In the genomic region with DNA sequence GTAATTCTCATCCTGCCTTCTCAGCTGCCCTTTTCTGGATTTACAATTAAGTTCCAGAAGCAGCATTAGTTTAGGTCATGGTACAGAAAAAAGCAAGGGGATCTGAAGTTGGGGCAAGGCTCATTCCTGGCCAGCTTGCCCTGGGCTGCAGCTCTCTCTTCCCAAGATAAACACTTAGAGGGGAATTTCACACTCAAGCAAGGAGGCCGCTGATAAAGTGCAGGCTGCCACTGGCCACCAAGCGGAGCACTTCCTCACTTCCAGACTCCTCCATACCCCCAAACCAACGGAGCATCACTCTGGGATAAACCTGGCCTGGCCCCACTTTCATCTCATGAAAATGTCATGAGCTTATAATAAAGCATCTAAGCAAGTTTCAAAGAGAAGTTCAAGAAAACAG, we compare ENCODE assay signal across 2 cellular contexts.
TF ChIP-seq lines count a peak whose summit lies in the region.

No MANE protein-coding gene starts in this region.

TF ChIP-seq in GM23338, 12 proteins besides CTCF, POLR2A, EP300 and RAD21 (continues in another document):
- TF ChIP-seq ZNF331 (CRISPR knock-in tag; IDR thresholded peaks at IDR 0.05; ENCODE audit: low read depth) (no peak), EZH2phosphoT487 (IDR thresholded peaks at IDR 0.05; ENCODE audit: unreplicated experiment) (no peak), CREB1 (CRISPR knock-in tag; IDR thresholded peaks at IDR 0.05; ENCODE audit: low read depth) (no peak), EZH2 (IDR thresholded peaks at IDR 0.05; ENCODE audit: low read depth, unreplicated experiment) (no peak), STAT1 (IDR thresholded peaks at IDR 0.05; ENCODE audit: unreplicated experiment) (no peak), ZNF114 (CRISPR knock-in tag; IDR thresholded peaks at IDR 0.05) (no peak), POLR2AphosphoS5 (IDR thresholded peaks at IDR 0.05; ENCODE audit: low read depth) (no peak)
- TF ChIP-seq, protein P1, sequence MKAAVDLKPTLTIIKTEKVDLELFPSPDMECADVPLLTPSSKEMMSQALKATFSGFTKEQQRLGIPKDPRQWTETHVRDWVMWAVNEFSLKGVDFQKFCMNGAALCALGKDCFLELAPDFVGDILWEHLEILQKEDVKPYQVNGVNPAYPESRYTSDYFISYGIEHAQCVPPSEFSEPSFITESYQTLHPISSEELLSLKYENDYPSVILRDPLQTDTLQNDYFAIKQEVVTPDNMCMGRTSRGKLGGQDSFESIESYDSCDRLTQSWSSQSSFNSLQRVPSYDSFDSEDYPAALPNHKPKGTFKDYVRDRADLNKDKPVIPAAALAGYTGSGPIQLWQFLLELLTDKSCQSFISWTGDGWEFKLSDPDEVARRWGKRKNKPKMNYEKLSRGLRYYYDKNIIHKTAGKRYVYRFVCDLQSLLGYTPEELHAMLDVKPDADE (IDR thresholded peaks at IDR 0.05): no peak
- TF ChIP-seq, protein P2, sequence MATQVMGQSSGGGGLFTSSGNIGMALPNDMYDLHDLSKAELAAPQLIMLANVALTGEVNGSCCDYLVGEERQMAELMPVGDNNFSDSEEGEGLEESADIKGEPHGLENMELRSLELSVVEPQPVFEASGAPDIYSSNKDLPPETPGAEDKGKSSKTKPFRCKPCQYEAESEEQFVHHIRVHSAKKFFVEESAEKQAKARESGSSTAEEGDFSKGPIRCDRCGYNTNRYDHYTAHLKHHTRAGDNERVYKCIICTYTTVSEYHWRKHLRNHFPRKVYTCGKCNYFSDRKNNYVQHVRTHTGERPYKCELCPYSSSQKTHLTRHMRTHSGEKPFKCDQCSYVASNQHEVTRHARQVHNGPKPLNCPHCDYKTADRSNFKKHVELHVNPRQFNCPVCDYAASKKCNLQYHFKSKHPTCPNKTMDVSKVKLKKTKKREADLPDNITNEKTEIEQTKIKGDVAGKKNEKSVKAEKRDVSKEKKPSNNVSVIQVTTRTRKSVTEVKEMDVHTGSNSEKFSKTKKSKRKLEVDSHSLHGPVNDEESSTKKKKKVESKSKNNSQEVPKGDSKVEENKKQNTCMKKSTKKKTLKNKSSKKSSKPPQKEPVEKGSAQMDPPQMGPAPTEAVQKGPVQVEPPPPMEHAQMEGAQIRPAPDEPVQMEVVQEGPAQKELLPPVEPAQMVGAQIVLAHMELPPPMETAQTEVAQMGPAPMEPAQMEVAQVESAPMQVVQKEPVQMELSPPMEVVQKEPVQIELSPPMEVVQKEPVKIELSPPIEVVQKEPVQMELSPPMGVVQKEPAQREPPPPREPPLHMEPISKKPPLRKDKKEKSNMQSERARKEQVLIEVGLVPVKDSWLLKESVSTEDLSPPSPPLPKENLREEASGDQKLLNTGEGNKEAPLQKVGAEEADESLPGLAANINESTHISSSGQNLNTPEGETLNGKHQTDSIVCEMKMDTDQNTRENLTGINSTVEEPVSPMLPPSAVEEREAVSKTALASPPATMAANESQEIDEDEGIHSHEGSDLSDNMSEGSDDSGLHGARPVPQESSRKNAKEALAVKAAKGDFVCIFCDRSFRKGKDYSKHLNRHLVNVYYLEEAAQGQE (IDR thresholded peaks at IDR 0.05; ENCODE audit: unreplicated experiment): no peak
- TF ChIP-seq, protein P3, sequence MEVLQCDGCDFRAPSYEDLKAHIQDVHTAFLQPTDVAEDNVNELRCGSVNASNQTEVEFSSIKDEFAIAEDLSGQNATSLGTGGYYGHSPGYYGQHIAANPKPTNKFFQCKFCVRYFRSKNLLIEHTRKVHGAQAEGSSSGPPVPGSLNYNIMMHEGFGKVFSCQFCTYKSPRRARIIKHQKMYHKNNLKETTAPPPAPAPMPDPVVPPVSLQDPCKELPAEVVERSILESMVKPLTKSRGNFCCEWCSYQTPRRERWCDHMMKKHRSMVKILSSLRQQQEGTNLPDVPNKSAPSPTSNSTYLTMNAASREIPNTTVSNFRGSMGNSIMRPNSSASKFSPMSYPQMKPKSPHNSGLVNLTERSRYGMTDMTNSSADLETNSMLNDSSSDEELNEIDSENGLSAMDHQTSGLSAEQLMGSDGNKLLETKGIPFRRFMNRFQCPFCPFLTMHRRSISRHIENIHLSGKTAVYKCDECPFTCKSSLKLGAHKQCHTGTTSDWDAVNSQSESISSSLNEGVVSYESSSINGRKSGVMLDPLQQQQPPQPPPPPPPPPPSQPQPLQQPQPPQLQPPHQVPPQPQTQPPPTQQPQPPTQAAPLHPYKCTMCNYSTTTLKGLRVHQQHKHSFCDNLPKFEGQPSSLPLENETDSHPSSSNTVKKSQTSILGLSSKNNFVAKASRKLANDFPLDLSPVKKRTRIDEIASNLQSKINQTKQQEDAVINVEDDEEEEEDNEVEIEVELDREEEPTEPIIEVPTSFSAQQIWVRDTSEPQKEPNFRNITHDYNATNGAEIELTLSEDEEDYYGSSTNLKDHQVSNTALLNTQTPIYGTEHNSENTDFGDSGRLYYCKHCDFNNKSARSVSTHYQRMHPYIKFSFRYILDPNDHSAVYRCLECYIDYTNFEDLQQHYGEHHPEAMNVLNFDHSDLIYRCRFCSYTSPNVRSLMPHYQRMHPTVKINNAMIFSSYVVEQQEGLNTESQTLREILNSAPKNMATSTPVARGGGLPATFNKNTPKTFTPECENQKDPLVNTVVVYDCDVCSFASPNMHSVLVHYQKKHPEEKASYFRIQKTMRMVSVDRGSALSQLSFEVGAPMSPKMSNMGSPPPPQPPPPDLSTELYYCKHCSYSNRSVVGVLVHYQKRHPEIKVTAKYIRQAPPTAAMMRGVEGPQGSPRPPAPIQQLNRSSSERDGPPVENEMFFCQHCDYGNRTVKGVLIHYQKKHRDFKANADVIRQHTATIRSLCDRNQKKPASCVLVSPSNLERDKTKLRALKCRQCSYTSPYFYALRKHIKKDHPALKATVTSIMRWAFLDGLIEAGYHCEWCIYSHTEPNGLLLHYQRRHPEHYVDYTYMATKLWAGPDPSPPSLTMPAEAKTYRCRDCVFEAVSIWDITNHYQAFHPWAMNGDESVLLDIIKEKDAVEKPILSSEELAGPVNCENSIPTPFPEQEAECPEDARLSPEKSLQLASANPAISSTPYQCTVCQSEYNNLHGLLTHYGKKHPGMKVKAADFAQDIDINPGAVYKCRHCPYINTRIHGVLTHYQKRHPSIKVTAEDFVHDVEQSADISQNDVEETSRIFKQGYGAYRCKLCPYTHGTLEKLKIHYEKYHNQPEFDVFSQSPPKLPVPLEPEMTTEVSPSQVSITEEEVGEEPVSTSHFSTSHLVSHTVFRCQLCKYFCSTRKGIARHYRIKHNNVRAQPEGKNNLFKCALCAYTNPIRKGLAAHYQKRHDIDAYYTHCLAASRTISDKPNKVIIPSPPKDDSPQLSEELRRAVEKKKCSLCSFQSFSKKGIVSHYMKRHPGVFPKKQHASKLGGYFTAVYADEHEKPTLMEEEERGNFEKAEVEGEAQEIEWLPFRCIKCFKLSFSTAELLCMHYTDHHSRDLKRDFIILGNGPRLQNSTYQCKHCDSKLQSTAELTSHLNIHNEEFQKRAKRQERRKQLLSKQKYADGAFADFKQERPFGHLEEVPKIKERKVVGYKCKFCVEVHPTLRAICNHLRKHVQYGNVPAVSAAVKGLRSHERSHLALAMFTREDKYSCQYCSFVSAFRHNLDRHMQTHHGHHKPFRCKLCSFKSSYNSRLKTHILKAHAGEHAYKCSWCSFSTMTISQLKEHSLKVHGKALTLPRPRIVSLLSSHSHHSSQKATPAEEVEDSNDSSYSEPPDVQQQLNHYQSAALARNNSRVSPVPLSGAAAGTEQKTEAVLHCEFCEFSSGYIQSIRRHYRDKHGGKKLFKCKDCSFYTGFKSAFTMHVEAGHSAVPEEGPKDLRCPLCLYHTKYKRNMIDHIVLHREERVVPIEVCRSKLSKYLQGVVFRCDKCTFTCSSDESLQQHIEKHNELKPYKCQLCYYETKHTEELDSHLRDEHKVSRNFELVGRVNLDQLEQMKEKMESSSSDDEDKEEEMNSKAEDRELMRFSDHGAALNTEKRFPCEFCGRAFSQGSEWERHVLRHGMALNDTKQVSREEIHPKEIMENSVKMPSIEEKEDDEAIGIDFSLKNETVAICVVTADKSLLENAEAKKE (CRISPR knock-in tag; IDR thresholded peaks at IDR 0.05): no peak

TF ChIP-seq in H1, 55 proteins besides CTCF, POLR2A, EP300 and RAD21:
- TF ChIP-seq, protein P4, sequence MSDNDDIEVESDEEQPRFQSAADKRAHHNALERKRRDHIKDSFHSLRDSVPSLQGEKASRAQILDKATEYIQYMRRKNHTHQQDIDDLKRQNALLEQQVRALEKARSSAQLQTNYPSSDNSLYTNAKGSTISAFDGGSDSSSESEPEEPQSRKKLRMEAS (IDR thresholded peaks at IDR 0.05): no peak
- TF ChIP-seq, protein P5, sequence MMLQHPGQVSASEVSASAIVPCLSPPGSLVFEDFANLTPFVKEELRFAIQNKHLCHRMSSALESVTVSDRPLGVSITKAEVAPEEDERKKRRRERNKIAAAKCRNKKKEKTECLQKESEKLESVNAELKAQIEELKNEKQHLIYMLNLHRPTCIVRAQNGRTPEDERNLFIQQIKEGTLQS (IDR thresholded peaks at IDR 0.05; ENCODE audit: insufficient read depth, low read depth, low read length): no peak
- TF ChIP-seq BACH1 (IDR thresholded peaks at IDR 0.05; ENCODE audit: low read length) (no peak), HDAC6 (IDR thresholded peaks at IDR 0.05; ENCODE audit: low read depth, low read length) (no peak), SP2 (IDR thresholded peaks at IDR 0.05; ENCODE audit: low read length) (no peak), PHF8 (conservative IDR thresholded peaks at IDR 0.05; ENCODE audit: low read depth, low read length) (no peak), BRCA1 (IDR thresholded peaks at IDR 0.05; ENCODE audit: low read depth, low read length) (no peak), RFX5 (IDR thresholded peaks at IDR 0.05; ENCODE audit: borderline replicate concordance, low read depth, low read length) (no peak), TCF12 (IDR thresholded peaks at IDR 0.05; ENCODE audit: low read depth, low read length) (no peak), CTBP2 (IDR thresholded peaks at IDR 0.05; ENCODE audit: borderline replicate concordance, insufficient read depth, insufficient read length, low read length) (no peak), SUZ12 (IDR thresholded peaks at IDR 0.05; ENCODE audit: low read length) (no peak), CEBPB (IDR thresholded peaks at IDR 0.05; ENCODE audit: low read depth, low read length) (no peak), ZNF274 (IDR thresholded peaks at IDR 0.05; ENCODE audit: borderline replicate concordance, extremely low read depth, low read length) (no peak), NANOG (IDR thresholded peaks at IDR 0.05; ENCODE audit: insufficient read depth, low read depth, low read length, poor library complexity, severe bottlenecking) (no peak), CHD2 (IDR thresholded peaks at IDR 0.05; ENCODE audit: low read length) (no peak)
- TF ChIP-seq, protein P6, sequence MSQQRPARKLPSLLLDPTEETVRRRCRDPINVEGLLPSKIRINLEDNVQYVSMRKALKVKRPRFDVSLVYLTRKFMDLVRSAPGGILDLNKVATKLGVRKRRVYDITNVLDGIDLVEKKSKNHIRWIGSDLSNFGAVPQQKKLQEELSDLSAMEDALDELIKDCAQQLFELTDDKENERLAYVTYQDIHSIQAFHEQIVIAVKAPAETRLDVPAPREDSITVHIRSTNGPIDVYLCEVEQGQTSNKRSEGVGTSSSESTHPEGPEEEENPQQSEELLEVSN (IDR thresholded peaks at IDR 0.05): no peak
- TF ChIP-seq, protein P7, sequence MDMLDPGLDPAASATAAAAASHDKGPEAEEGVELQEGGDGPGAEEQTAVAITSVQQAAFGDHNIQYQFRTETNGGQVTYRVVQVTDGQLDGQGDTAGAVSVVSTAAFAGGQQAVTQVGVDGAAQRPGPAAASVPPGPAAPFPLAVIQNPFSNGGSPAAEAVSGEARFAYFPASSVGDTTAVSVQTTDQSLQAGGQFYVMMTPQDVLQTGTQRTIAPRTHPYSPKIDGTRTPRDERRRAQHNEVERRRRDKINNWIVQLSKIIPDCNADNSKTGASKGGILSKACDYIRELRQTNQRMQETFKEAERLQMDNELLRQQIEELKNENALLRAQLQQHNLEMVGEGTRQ (IDR thresholded peaks at IDR 0.05; ENCODE audit: low read length): no peak
